Comparison of ENCODE assay signal across 23 cellular contexts in the genomic region with DNA sequence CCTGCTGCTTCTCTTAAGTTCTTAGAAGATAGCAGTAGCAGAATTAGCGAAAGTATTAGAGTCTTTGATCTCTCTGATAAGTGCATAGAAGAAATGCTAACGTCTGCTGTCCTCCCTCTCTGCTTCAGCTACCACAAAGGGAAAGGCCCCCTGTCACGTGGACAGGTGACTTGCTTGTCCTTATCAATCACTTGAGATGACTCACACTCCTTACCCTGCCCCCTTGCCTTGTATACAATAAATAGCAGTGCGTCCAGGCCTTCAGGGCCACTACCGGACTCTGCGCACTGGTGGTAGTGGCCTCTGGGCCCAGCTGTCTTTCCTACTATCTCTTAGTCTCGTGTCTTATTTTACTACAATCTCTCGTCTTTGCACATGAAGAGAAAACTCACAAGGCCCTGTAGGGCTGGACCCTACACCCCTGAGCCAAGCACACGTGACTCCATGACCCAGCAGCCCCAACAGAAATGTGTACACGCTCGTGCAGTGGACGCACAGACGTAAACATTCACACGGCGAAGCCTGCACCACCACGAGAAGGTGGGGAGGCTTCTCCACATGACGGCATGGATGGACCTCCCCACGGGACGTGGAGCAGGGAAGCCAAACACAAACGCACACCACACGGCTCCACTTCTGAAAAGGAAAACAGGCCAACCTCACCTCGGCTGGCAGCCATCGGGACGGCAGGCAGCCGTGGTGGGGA. TPM values are rescaled to one million over a fixed set of nuclear protein-coding genes. Genes with fewer than 3 reads are reported as not detected.
A peak's percentile ranks its signal among the peaks of the same experiment; 100 is the strongest.
DNase-seq lines count a peak whose midpoint lies in the region; ATAC-seq, FAIRE-seq and TF ChIP-seq lines count a peak whose summit lies in the region.
"Had no signal": no experiment of that assay in that cellular context is flagged by ENCODE, and none has a peak within 500 bp of the region (broad histone marks: within the 10 kb centered on the region; RNA-seq: fewer than 3 reads in every experiment).

No MANE protein-coding gene starts in this region.

- H3K79me2 ChIP-seq in GM12878 (ENCODE audit: control insufficient read depth, insufficient read depth, low read length) = no peaks in the 10 kb centered on the region

- H3K4me3 Mint-ChIP-seq in Calu3 (ENCODE audit: low read depth, unreplicated experiment) = no peak overlapping the region
- H3K4me3 Mint-ChIP-seq in activated CD4-positive, alpha-beta memory T cell treated with anti-CD3 and anti-CD28 coated beads for 36 hours = no peak overlapping the region
- H3K4me3 Mint-ChIP-seq: GM23338 had no signal

- intact Hi-C loops in Calu3 (cut with micrococcal nuclease; ENCODE audit: unreplicated experiment) (no loop called here), GM12878 (cut with micrococcal nuclease; ENCODE audit: unreplicated experiment) (no loop called here), stomach (cut with DNase I; ENCODE audit: low total_unique reads) (no loop called here), lower leg skin (cut with DNase I; ENCODE audit: low total_unique reads) (no loop called here)
- intact Hi-C loops in activated CD4-positive, alpha-beta memory T cell treated with anti-CD3 and anti-CD28 coated beads for 36 hours (cut with micrococcal nuclease) = no loop called here

- DNase-seq in Calu3 (peak; percentile 34), GM12878 (ENCODE audit: low read depth, low spot score) (no peak), neuronal stem cell (ENCODE audit: low spot score) (no peak), stomach (peak; percentile 37), DMS 273 treated with DMSO at 0.1 percent for 48 hours (lab: John Stamatoyannopoulos, UW) (no peak), lower leg skin (ENCODE audit: low spot score in 2 of 2) (no peak)
- DNase-seq in activated CD4-positive, alpha-beta memory T cell treated with anti-CD3 and anti-CD28 coated beads for 36 hours = no peak
- DNase-seq: ACHN, DMS79 treated with DMSO at 0.1 percent for 48 hours, KG1, NCI-H1092 treated with DMSO at 0.1 percent for 48 hours, NCI-H1436 treated with DMSO at 0.1 percent for 48 hours, NCI-H2029, NCI-H226, NCI-H510A treated with DMSO at 0.1 percent for 48 hours, NCI-H748 treated with DMSO at 0.1 percent for 48 hours, PC-9, SHP77 treated with DMSO at 0.1 percent for 48 hours had no signal

- no peak overlapping the region for H2AFZ ChIP-seq in GM12878 (ENCODE audit: control insufficient read depth, low read depth, low read length)
- no peak overlapping the region for H2AFZ ChIP-seq in neuronal stem cell (ENCODE audit: low read length)
- H2AFZ ChIP-seq: GM23338, PC-9 had no signal

- no peak overlapping the region for H3K4me3 ChIP-seq in GM12878
- no peak overlapping the region for H3K4me3 ChIP-seq in neuronal stem cell (ENCODE audit: low read length in 2 of 2)
- no peak overlapping the region for H3K4me3 ChIP-seq in stomach
- H3K4me3 ChIP-seq in lower leg skin (ENCODE audit: low read depth, poor library complexity, severe bottlenecking) = no peak overlapping the region
- H3K4me3 ChIP-seq: GM23338, HAP-1, PC-9, SK-N-MC had no signal

- H2BK12ac ChIP-seq in neuronal stem cell (ENCODE audit: low read length) = no peak overlapping the region

- in situ Hi-C loops in GM12878 (cut with MboI) = no loop called here

- no peaks in the 10 kb centered on the region for H3K27me3 Mint-ChIP-seq in Calu3 (ENCODE audit: unreplicated experiment)
- H3K27me3 Mint-ChIP-seq in activated CD4-positive, alpha-beta memory T cell treated with anti-CD3 and anti-CD28 coated beads for 36 hours = no peaks in the 10 kb centered on the region

- peaks cover 25% of the 10 kb centered on the region for H3K4me1 Mint-ChIP-seq in Calu3 (ENCODE audit: low read depth, unreplicated experiment)
- no peaks in the 10 kb centered on the region for H3K4me1 Mint-ChIP-seq in activated CD4-positive, alpha-beta memory T cell treated with anti-CD3 and anti-CD28 coated beads for 36 hours (ENCODE audit: low read depth)

- no peak overlapping the region for H2BK120ac ChIP-seq in neuronal stem cell (ENCODE audit: low read depth, low read length)

- H3K14ac ChIP-seq in neuronal stem cell (ENCODE audit: low read length) = peak overlapping the region; percentile 28

- peaks cover 6% of the 10 kb centered on the region for H3K36me3 Mint-ChIP-seq in Calu3 (ENCODE audit: insufficient read depth, unreplicated experiment)
- no peaks in the 10 kb centered on the region for H3K36me3 Mint-ChIP-seq in activated CD4-positive, alpha-beta memory T cell treated with anti-CD3 and anti-CD28 coated beads for 36 hours

- TF ChIP-seq CTCF in Calu3 (IDR thresholded peaks at IDR 0.05; ENCODE audit: unreplicated experiment) (no peak), GM12878 (IDR thresholded peaks at IDR 0.05 in 2 of 3, conservative IDR thresholded peaks at IDR 0.05 in 1 of 3; ENCODE audit: control insufficient read depth in 2 of 3, extremely low read depth in 1 of 3, insufficient read depth in 1 of 3, low read depth in 3 of 3, low read length in 3 of 3) (no peak), stomach (IDR thresholded peaks at IDR 0.05) (no peak), lower leg skin (IDR thresholded peaks at IDR 0.05) (no peak)

- H3K4me2 ChIP-seq in GM12878 (ENCODE audit: control insufficient read depth, insufficient read depth) = no peak overlapping the region
- no peak overlapping the region for H3K4me2 ChIP-seq in neuronal stem cell (ENCODE audit: insufficient read depth, low read length, poor library complexity, severe bottlenecking)
- H3K4me2 ChIP-seq: GM23338, PC-9 had no signal

- TF ChIP-seq EP300 in GM12878 (IDR thresholded peaks at IDR 0.05; ENCODE audit: borderline replicate concordance in 1 of 2, control insufficient read depth in 1 of 2, low read depth in 2 of 2, low read length in 2 of 2) = no peak
- no peak for TF ChIP-seq EP300 in stomach (IDR thresholded peaks at IDR 0.05)

- peak overlapping the region; percentile 34 for H3K23ac ChIP-seq in neuronal stem cell (ENCODE audit: low read depth, low read length, poor library complexity)

- H2AK5ac ChIP-seq in neuronal stem cell (ENCODE audit: low read depth, low read length) = no peak overlapping the region

- no peak for ATAC-seq in GM12878
- ATAC-seq: GM23338 had no signal

- BruUV-seq in Calu3 (replicated peaks; lab: Mats Ljungman, UMichigan) (no TSS peak), GM12878 (replicated peaks; lab: Mats Ljungman, UMichigan) (no TSS peak)

- H3K9me3 ChIP-seq in GM12878 (replicated peaks; ENCODE audit: control insufficient read depth, insufficient read depth, low read length) (no peaks in the 10 kb centered on the region), neuronal stem cell (replicated peaks in 1 of 2; ENCODE audit: control insufficient read depth in 2 of 2, insufficient read depth in 1 of 2, low read depth in 1 of 2, low read length in 2 of 2) (peaks cover 0 to 6% of the 10 kb centered on the region in 2 donors), stomach (no peaks in the 10 kb centered on the region)

- H3K27ac ChIP-seq in GM12878 (ENCODE audit: control insufficient read depth, insufficient read depth) (no peak overlapping the region), neuronal stem cell (replicated peaks; ENCODE audit: low read length) (no peak overlapping the region), stomach (no peak overlapping the region)
- H3K27ac ChIP-seq: C4-2B, PC-9, RWPE1, SK-N-MC had no signal

- no peaks in the 10 kb centered on the region; a peak in 1 of 4 replicates for H3K27me3 ChIP-seq in GM12878 (replicated peaks in 1 of 2; ENCODE audit: control insufficient read depth in 2 of 2, insufficient read depth in 2 of 2, low read length in 1 of 2)
- H3K27me3 ChIP-seq in neuronal stem cell (ENCODE audit: control insufficient read depth in 3 of 3, insufficient read depth in 3 of 3, low read depth in 1 of 3, low read length in 3 of 3) = no peaks in the 10 kb centered on the region
- no peaks in the 10 kb centered on the region for H3K27me3 ChIP-seq in stomach

- H3K18ac ChIP-seq in neuronal stem cell (ENCODE audit: low read length) = no peak overlapping the region

- TF ChIP-seq POLR2A in GM12878 (IDR thresholded peaks at IDR 0.05; ENCODE audit: low read depth, low read length) (no peak), stomach (IDR thresholded peaks at IDR 0.05) (no peak), lower leg skin (IDR thresholded peaks at IDR 0.05) (no peak)

- SMC1A ChIA-PET in GM12878 (lab: Charles Lee; ENCODE audit: uncharacterized antibody, unreplicated experiment) = no interaction called here

- no peak overlapping the region for H3K4ac ChIP-seq in neuronal stem cell (ENCODE audit: low read length)

- CTCF ChIA-PET in Calu3 (lab: Charles Lee) = no interaction called here
- CTCF ChIA-PET in GM12878 (lab: Yijun Ruan, JAX) = no interaction called here
- CTCF ChIA-PET in activated CD4-positive, alpha-beta memory T cell treated with anti-CD3 and anti-CD28 coated beads for 36 hours (lab: Charles Lee) = no interaction called here

- H3K9me3 Mint-ChIP-seq in Calu3 (ENCODE audit: low read depth, unreplicated experiment) = no peaks in the 10 kb centered on the region
- H3K9me3 Mint-ChIP-seq in activated CD4-positive, alpha-beta memory T cell treated with anti-CD3 and anti-CD28 coated beads for 36 hours = peaks cover 2% of the 10 kb centered on the region

- no peak overlapping the region for H2BK15ac ChIP-seq in neuronal stem cell (ENCODE audit: low read length)

- 69% methylated on average over 21 of the region's 25 CpGs for WGBS in GM12878 (ENCODE audit: insufficient coverage, insufficient replicate concordance, low lambda C conversion rate, missing lambda C conversion rate)
- WGBS in neuronal stem cell (ENCODE audit: extremely low coverage in 2 of 2, insufficient read length in 2 of 2, insufficient replicate concordance in 1 of 2), 2 donors = no CpG with 5 or more reads among the region's 25 CpGs
- 75 to 81% (median 79%) methylated on average over 22 to 25 of the region's 25 CpGs for WGBS in stomach, 5 donors
- 89 to 90% methylated on average over 25 of the region's 25 CpGs for WGBS in lower leg skin, 2 donors

- H4K91ac ChIP-seq in neuronal stem cell (ENCODE audit: low read depth, low read length, poor library complexity) = no peak overlapping the region

- peak overlapping the region; percentile 78 for H4K8ac ChIP-seq in neuronal stem cell (ENCODE audit: low read depth, low read length)

- H2BK5ac ChIP-seq in neuronal stem cell (ENCODE audit: low read length) = peak overlapping the region; percentile 2

- H3K79me1 ChIP-seq in neuronal stem cell (ENCODE audit: low read depth, low read length) = peaks cover 2% of the 10 kb centered on the region

- H3K36me3 ChIP-seq in GM12878 (ENCODE audit: control insufficient read depth in 2 of 2, insufficient read depth in 2 of 2, low read length in 1 of 2) = no peaks in the 10 kb centered on the region
- H3K36me3 ChIP-seq in neuronal stem cell (replicated peaks in 1 of 2; ENCODE audit: control insufficient read depth in 2 of 2, insufficient read depth in 2 of 2, low read length in 2 of 2) = no peaks in the 10 kb centered on the region
- peaks cover 0 to 32% (median 9%) of the 10 kb centered on the region in 4 donors for H3K36me3 ChIP-seq in stomach
- H3K36me3 ChIP-seq: HAP-1 had no signal

- TF ChIP-seq RAD21 in GM12878 (IDR thresholded peaks at IDR 0.05; ENCODE audit: insufficient read depth, low read depth, low read length) = no peak

- H3K9ac ChIP-seq in GM12878 (ENCODE audit: control insufficient read depth, insufficient read depth, low read length) (no peak overlapping the region), neuronal stem cell (ENCODE audit: low read depth, low read length, poor library complexity) (no peak overlapping the region)

- no peak overlapping the region for H3K27ac Mint-ChIP-seq in Calu3 (ENCODE audit: unreplicated experiment)
- no peak overlapping the region for H3K27ac Mint-ChIP-seq in activated CD4-positive, alpha-beta memory T cell treated with anti-CD3 and anti-CD28 coated beads for 36 hours
- H3K27ac Mint-ChIP-seq: GM23338 had no signal

- H4K20me1 ChIP-seq in GM12878 (ENCODE audit: control insufficient read depth, insufficient read depth) = no peaks in the 10 kb centered on the region

- RAD21 ChIA-PET in GM12878 (lab: Charles Lee; ENCODE audit: unreplicated experiment) = no interaction called here

- peak; percentile 74 for FAIRE-seq in GM12878 (lab: Jason Lieb, UNC)

- peaks cover 8% of the 10 kb centered on the region for H3K4me1 ChIP-seq in GM12878 (ENCODE audit: control insufficient read depth, insufficient read depth, low read length)
- H3K4me1 ChIP-seq in neuronal stem cell (ENCODE audit: control insufficient read depth in 2 of 2, insufficient read depth in 1 of 2, low read depth in 1 of 2, low read length in 2 of 2) = no peaks in the 10 kb centered on the region
- no peaks in the 10 kb centered on the region for H3K4me1 ChIP-seq in stomach
- H3K4me1 ChIP-seq: HAP-1 had no signal

- POLR2A ChIA-PET in GM12878 (lab: Charles Lee) = no interaction called here
- POLR2A ChIA-PET in activated CD4-positive, alpha-beta memory T cell treated with anti-CD3 and anti-CD28 coated beads for 36 hours (lab: Charles Lee) = no interaction called here

RNA-seq across cellular contexts. Expression of a gene that starts 38.3 kb away (rescaled TPM):
- total RNA-seq in Calu3 (2022) (1.8 and 3.6 TPM in 2 replicates), GM12878 (2014; rRNA removed) (0.22 and 0.85 TPM in 2 replicates), GM12878 (2014; rRNA removed; fragmentation: Illumina TruSeq; extraction: Trizol) (0.09 and 0.14 TPM in 2 replicates), GM12878 (2021) (0.43 and 0.85 TPM in 2 replicates), stomach (10 to 100 TPM in 4 of 5 donors, 1 to 10 TPM in 1; 3.5 to 51.3 (median 21.4) TPM), lower leg skin (10 to 100 TPM; 24.1 to 44.3 (median 28.2) TPM)
- total RNA-seq in GM12878 (2013; cell fraction: nucleolus; rRNA removed) = 2.6 and 3.4 TPM in 2 replicates
- polyA plus RNA-seq in GM12878 (2011; ENCODE audit: low read depth) = 0.67 TPM
- polyA plus RNA-seq in GM12878 (2011; rRNA removed) (0.07 and 0.19 TPM in 2 replicates), GM12878 (2014; fragmentation: Illumina TruSeq; extraction: Trizol) (0.32 and 0.41 TPM in 2 replicates), GM12878 (2014; fragmentation: Nextera tagmentation; extraction: Ambion mirVana) (under 1 TPM in 1 of 2 experiments, not detected in 1; 0.04 TPM), GM12878 (2014; rRNA removed) (0.32 and 1.0 TPM in 2 replicates), GM12878 (2016; fragmentation: Nextera tagmentation; extraction: Ambion mirVana) (under 1 TPM; 0.11 to 0.13 TPM), stomach (10 to 100 TPM in 2 of 3 donors, 1 to 10 TPM in 1; 9.2 to 15.6 (median 14.1) TPM)
- polyA plus RNA-seq in GM12878 (2011; cell fraction: cytosol; rRNA removed) = 0.10 and 0.18 TPM in 2 replicates
- polyA plus RNA-seq in GM12878 (2011; cell fraction: nucleus; rRNA removed) = 1.9 and 2.0 TPM in 2 replicates
- polyA plus RNA-seq in GM12878 (2012) = 1.2 and 1.5 TPM in 2 replicates
- polyA minus RNA-seq in GM12878 (2011; rRNA and poly(A)+ RNA removed) = 0.10 and 0.15 TPM in 2 replicates
- 0.21 TPM in 1 of 2 replicates, not detected in the other for polyA minus RNA-seq in GM12878 (2011; cell fraction: cytosol; rRNA and poly(A)+ RNA removed)
- 0.24 and 1.1 TPM in 2 replicates for polyA minus RNA-seq in GM12878 (2011; cell fraction: nucleus; rRNA and poly(A)+ RNA removed)
- 0.38 TPM for polyA plus RNA-seq in neuronal stem cell (2013, experiment 1 of 2)
- polyA plus RNA-seq in neuronal stem cell (2013, experiment 2 of 2) = 0.29 TPM
- total RNA-seq in activated CD4-positive, alpha-beta memory T cell treated with anti-CD3 and anti-CD28 coated beads for 36 hours = 1 to 10 TPM; 3.1 to 4.0 TPM

RNA-seq across cellular contexts. Expression of a gene that starts 39.8 kb away (rescaled TPM):
- total RNA-seq in Calu3 (2022) (27.6 and 31.1 TPM in 2 replicates), GM12878 (2014; rRNA removed) (73.3 and 79.9 TPM in 2 replicates), GM12878 (2014; rRNA removed; fragmentation: Illumina TruSeq; extraction: Trizol) (11.2 and 13.2 TPM in 2 replicates), GM12878 (2021) (64.5 and 67.0 TPM in 2 replicates), stomach (100 to 1,000 TPM in 1 of 5 donors, 10 to 100 TPM in 4; 23.3 to 282 (median 88.1) TPM), lower leg skin (10 to 100 TPM; 54.6 to 61.8 (median 58.5) TPM)
- total RNA-seq in GM12878 (2013; cell fraction: nucleolus; rRNA removed) = 3.4 and 4.0 TPM in 2 replicates
- polyA plus RNA-seq in GM12878 (2011; ENCODE audit: low read depth) = 7.6 TPM
- polyA plus RNA-seq in GM12878 (2011; rRNA removed) (5.8 and 12.4 TPM in 2 replicates), GM12878 (2014; fragmentation: Illumina TruSeq; extraction: Trizol) (0.14 and 3.5 TPM in 2 replicates), GM12878 (2014; fragmentation: Nextera tagmentation; extraction: Ambion mirVana) (1 to 10 TPM; 1.3 to 3.3 TPM), GM12878 (2014; rRNA removed) (77.5 and 102 TPM in 2 replicates), GM12878 (2016; fragmentation: Nextera tagmentation; extraction: Ambion mirVana) (100 to 1,000 TPM; 113 to 116 TPM), stomach (100 to 1,000 TPM; 115 to 183 (median 181) TPM)
- polyA plus RNA-seq in GM12878 (2011; cell fraction: cytosol; rRNA removed) = 24.9 and 62.7 TPM in 2 replicates
- polyA plus RNA-seq in GM12878 (2011; cell fraction: nucleus; rRNA removed) = 24.5 and 31.7 TPM in 2 replicates
- 30.4 and 37.9 TPM in 2 replicates for polyA plus RNA-seq in GM12878 (2012)
- 2.2 and 7.0 TPM in 2 replicates for polyA minus RNA-seq in GM12878 (2011; rRNA and poly(A)+ RNA removed)
- polyA minus RNA-seq in GM12878 (2011; cell fraction: cytosol; rRNA and poly(A)+ RNA removed) = 8.5 and 8.6 TPM in 2 replicates
- 3.0 and 5.0 TPM in 2 replicates for polyA minus RNA-seq in GM12878 (2011; cell fraction: nucleus; rRNA and poly(A)+ RNA removed)
- polyA plus RNA-seq in neuronal stem cell (2013, experiment 1 of 2) = 39.7 TPM
- polyA plus RNA-seq in neuronal stem cell (2013, experiment 2 of 2) = 37.4 TPM
- 10 to 100 TPM; 48.0 to 48.8 TPM for total RNA-seq in activated CD4-positive, alpha-beta memory T cell treated with anti-CD3 and anti-CD28 coated beads for 36 hours

RNA-seq across cellular contexts. Expression of a gene that starts 52.8 kb away (rescaled TPM):
- total RNA-seq in Calu3 (2022) = 31.6 and 38.3 TPM in 2 replicates
- 50.1 and 60.0 TPM in 2 replicates for total RNA-seq in GM12878 (2013; cell fraction: nucleolus; rRNA removed)
- 18.8 and 23.1 TPM in 2 replicates for total RNA-seq in GM12878 (2014; rRNA removed)
- 12.1 and 14.1 TPM in 2 replicates for total RNA-seq in GM12878 (2014; rRNA removed; fragmentation: Illumina TruSeq; extraction: Trizol)
- 35.1 and 37.2 TPM in 2 replicates for total RNA-seq in GM12878 (2021)
- 6.2 TPM for polyA plus RNA-seq in GM12878 (2011; ENCODE audit: low read depth)
- 17.9 and 26.2 TPM in 2 replicates for polyA plus RNA-seq in GM12878 (2011; rRNA removed)
- polyA plus RNA-seq in GM12878 (2011; cell fraction: cytosol; rRNA removed) = 29.2 and 44.8 TPM in 2 replicates
- polyA plus RNA-seq in GM12878 (2011; cell fraction: nucleus; rRNA removed) = 188 and 208 TPM in 2 replicates
- 21.6 and 25.4 TPM in 2 replicates for polyA plus RNA-seq in GM12878 (2012)
- 12.8 and 13.3 TPM in 2 replicates for polyA plus RNA-seq in GM12878 (2014; fragmentation: Illumina TruSeq; extraction: Trizol)
- polyA plus RNA-seq in GM12878 (2014; fragmentation: Nextera tagmentation; extraction: Ambion mirVana) = under 1 TPM; 0.13 to 0.51 TPM
- 44.3 and 47.1 TPM in 2 replicates for polyA plus RNA-seq in GM12878 (2014; rRNA removed)
- polyA plus RNA-seq in GM12878 (2016; fragmentation: Nextera tagmentation; extraction: Ambion mirVana) = 1 to 10 TPM; 1.4 to 8.9 TPM
- 17.3 and 26.8 TPM in 2 replicates for polyA minus RNA-seq in GM12878 (2011; rRNA and poly(A)+ RNA removed)
- 10.3 and 12.6 TPM in 2 replicates for polyA minus RNA-seq in GM12878 (2011; cell fraction: cytosol; rRNA and poly(A)+ RNA removed)
- 37.8 and 43.1 TPM in 2 replicates for polyA minus RNA-seq in GM12878 (2011; cell fraction: nucleus; rRNA and poly(A)+ RNA removed)
- polyA plus RNA-seq in neuronal stem cell (2013, experiment 1 of 2) = 46.8 TPM
- polyA plus RNA-seq in neuronal stem cell (2013, experiment 2 of 2) = 45.0 TPM
- total RNA-seq in stomach = 10 to 100 TPM; 11.7 to 84.9 (median 56.6) TPM
- polyA plus RNA-seq in stomach = 10 to 100 TPM; 20.3 to 45.4 (median 28.9) TPM
- 10 to 100 TPM; 29.9 to 31.6 TPM for total RNA-seq in activated CD4-positive, alpha-beta memory T cell treated with anti-CD3 and anti-CD28 coated beads for 36 hours
- total RNA-seq in lower leg skin = 10 to 100 TPM; 18.6 to 41.8 (median 24.3) TPM

Comparison
In these comparisons a context has a peak if more than half of its experiments do, and no peak if none do; other contexts are left out.
1. DNase-seq: peak in Calu3 (single experiment) and stomach (single experiment); none in GM12878 (single experiment), neuronal stem cell (single experiment), activated CD4-positive, alpha-beta memory T cell treated with anti-CD3 and anti-CD28 coated beads for 36 hours (single experiment), DMS 273 treated with DMSO at 0.1 percent for 48 hours (single experiment) and lower leg skin (0 of 2).